ENCODE assay signal across 25 cellular contexts in genomic region chr10:49484501-49485230, GRCh38. TPM values are rescaled to one million over a fixed set of nuclear protein-coding genes. Genes with fewer than 3 reads are reported as not detected.
DNase-seq lines count a peak whose midpoint lies in the region; TF ChIP-seq lines count a peak whose summit lies in the region.
"Had no signal": no experiment of that assay in that cellular context is flagged by ENCODE, and none has a peak within 500 bp of the region (broad histone marks: within the 10 kb centered on the region; RNA-seq: fewer than 3 reads in every experiment).

No MANE protein-coding gene starts in this region.

- no peaks in the 10 kb centered on the region for H3K36me3 Mint-ChIP-seq in glutamatergic neuron (ENCODE audit: unreplicated experiment)

- peaks cover 2% of the 10 kb centered on the region for H3K9me3 Mint-ChIP-seq in glutamatergic neuron (ENCODE audit: unreplicated experiment)
- H3K9me3 Mint-ChIP-seq: activated CD4-positive, alpha-beta T cell treated with anti-CD3 and anti-CD28 coated beads, Interleukin-2, amount 10 ng/mL, durations not matched to agents 24 days and 14 days; activated T-helper 2 cell treated with anti-CD3 and anti-CD28 coated beads, Interferon-gamma antibody, Interleukin-2, Interleukin-4, amounts not matched to agents 10 μg/mL and 5 μg/mL and 100 μg/mL, durations not matched to agents 14 hours and 24 hours and 36 hours; neural progenitor cell; T-cell had no signal

- CTCF ChIA-PET in AG04449 (lab: Yijun Ruan, JAX): interaction anchor here (0.7 to 1.7 kb wide), 4 partner anchors 34 to 828 kb away, joined by 3 to 8 read pairs (median 4); no protein-coding TSS in a partner anchor

- no peak overlapping the region; the same call in 1 of the 2 replicates for H3K4me3 ChIP-seq in AG04449 (ENCODE audit: low read depth, low read length)
- H3K4me3 ChIP-seq: BLaER1 treated with 17β-estradiol and CSF1 and Interleukin-3, amounts not matched to agents 10 nM and 100 nM; neural progenitor cell; psoas muscle; upper lobe of left lung had no signal

- POLR2A ChIA-PET in AG04449 (lab: Yijun Ruan, JAX): no interaction called here

- no peaks in the 10 kb centered on the region for H3K27me3 Mint-ChIP-seq in glutamatergic neuron (ENCODE audit: unreplicated experiment)
- H3K27me3 Mint-ChIP-seq: activated CD4-positive, alpha-beta T cell treated with anti-CD3 and anti-CD28 coated beads, Interleukin-2, amount 10 ng/mL, durations not matched to agents 24 days and 14 days; T-cell had no signal

- TF ChIP-seq CTCF in AG04449 (IDR thresholded peaks at IDR 0.05; ENCODE audit: insufficient read depth, low read length, missing control alignments): no peak
- TF ChIP-seq CTCF in glutamatergic neuron (IDR thresholded peaks at IDR 0.05; ENCODE audit: partially characterized antibody, unreplicated experiment): no peak

- no peak overlapping the region for H3K4me3 Mint-ChIP-seq in glutamatergic neuron (ENCODE audit: unreplicated experiment)
- H3K4me3 Mint-ChIP-seq: activated CD4-positive, alpha-beta T cell treated with anti-CD3 and anti-CD28 coated beads, Interleukin-2, amount 10 ng/mL, durations not matched to agents 24 days and 14 days; neural progenitor cell; T-cell had no signal

- H3K4me1 Mint-ChIP-seq in glutamatergic neuron (ENCODE audit: low read depth, unreplicated experiment): no peaks in the 10 kb centered on the region
- H3K4me1 Mint-ChIP-seq: neural progenitor cell had no signal

- DNase-seq in AG04449 (ENCODE audit: low read depth, low spot score) (peak; percentile 56), NCI-H226 (peak; percentile 10), dedifferentiated amniotic fluid mesenchymal stem cell (ENCODE audit: extremely low spot score) (peak; percentile 36), non-pigmented ciliary epithelial cell (ENCODE audit: low read depth) (peak; percentile 63), iPS-NIHi11 (ENCODE audit: low spot score) (no peak), glutamatergic neuron (no peak), NCI-H446 (lab: John Stamatoyannopoulos, UW) (no peak), COLO829 (ENCODE audit: low spot score) (no peak)
- DNase-seq: activated CD4-positive, alpha-beta T cell treated with anti-CD3 and anti-CD28 coated beads, Interleukin-2, amount 10 ng/mL, durations not matched to agents 24 days and 14 days; caudate nucleus; head of caudate nucleus; left ventricle myocardium superior; MM.1S; NCI-H1436 treated with DMSO at 0.1 percent for 48 hours; NCI-H2171; NCI-H69; psoas muscle; Right ventricle myocardium superior; small intestine; stimulated activated CD4-positive, alpha-beta T cell treated with anti-CD3 and anti-CD28 coated beads, Interleukin-4, amount 100 ng/mL, for 24 hours; T-cell; upper lobe of left lung had no signal

- H3K27ac Mint-ChIP-seq in glutamatergic neuron (ENCODE audit: unreplicated experiment): no peak overlapping the region
- H3K27ac Mint-ChIP-seq: activated CD4-positive, alpha-beta T cell treated with anti-CD3 and anti-CD28 coated beads, Interleukin-2, amount 10 ng/mL, durations not matched to agents 24 days and 14 days; activated T-helper 2 cell treated with anti-CD3 and anti-CD28 coated beads, Interferon-gamma antibody, Interleukin-2, Interleukin-4, amounts not matched to agents 10 μg/mL and 5 μg/mL and 100 μg/mL, durations not matched to agents 14 hours and 24 hours and 36 hours; neural progenitor cell; T-cell had no signal

RNA-seq across cellular contexts. Expression of gene ERCC6, which starts 54.3 kb away (rescaled TPM):
- total RNA-seq in glutamatergic neuron (ENCODE audit: unreplicated experiment): 27.5 TPM

Comparison
In these comparisons a context has a peak if more than half of its experiments do, and no peak if none do; other contexts are left out.
1. DNase-seq: peak in AG04449 (single experiment), NCI-H226 (single experiment), dedifferentiated amniotic fluid mesenchymal stem cell (single experiment) and non-pigmented ciliary epithelial cell (single experiment); none in iPS-NIHi11 (single experiment), glutamatergic neuron (single experiment), NCI-H446 (0 of 2) and COLO829 (single experiment).